Comparison of ENCODE assay signal across 9 cellular contexts in the genomic region with DNA sequence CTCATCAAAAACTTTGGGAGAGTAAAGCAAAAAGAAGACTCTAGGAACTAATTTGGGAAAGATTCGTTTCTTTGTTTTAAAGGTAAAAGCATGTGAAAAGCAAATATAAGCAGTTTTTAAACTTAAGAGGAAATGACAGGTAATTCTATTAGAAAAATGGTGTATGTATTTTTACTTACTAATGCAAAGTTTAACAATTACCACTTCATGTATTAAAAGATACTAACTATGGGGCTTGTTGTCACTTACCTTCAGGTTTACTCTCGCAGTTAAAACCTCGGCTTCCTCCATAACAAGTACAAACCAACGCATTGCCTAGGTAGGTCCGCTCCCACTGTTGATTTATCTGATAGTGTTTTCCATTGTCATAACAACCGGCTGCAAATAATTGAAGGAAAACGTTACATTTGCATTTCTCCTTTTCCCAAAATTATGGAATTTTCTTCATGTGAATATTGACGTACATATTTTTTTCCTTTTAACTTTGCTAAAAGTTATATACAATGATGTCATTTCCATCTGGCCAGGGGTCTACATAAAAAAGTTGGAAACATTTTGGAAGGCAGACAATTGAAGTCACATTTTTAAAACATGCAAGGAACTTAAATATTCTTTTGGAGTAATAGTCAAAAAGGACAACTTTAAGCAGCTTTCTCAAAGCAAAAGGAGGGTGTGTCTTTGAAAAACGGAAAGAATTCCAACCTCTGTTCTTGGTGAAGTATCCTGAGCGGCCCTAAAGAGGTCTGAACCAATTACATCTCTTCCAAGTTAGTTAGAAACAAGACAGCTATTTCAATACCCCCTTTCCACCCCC. TPM values are rescaled to one million over a fixed set of nuclear protein-coding genes. Genes with fewer than 3 reads are reported as not detected.
A peak's percentile ranks its signal among the peaks of the same experiment; 100 is the strongest.
DNase-seq lines count a peak whose midpoint lies in the region; ATAC-seq and TF ChIP-seq lines count a peak whose summit lies in the region.
"Had no signal": no experiment of that assay in that cellular context is flagged by ENCODE, and none has a peak within 500 bp of the region (broad histone marks: within the 10 kb centered on the region; RNA-seq: fewer than 3 reads in every experiment).

No MANE protein-coding gene starts in this region.

- H3K27ac ChIP-seq in IMR-90 (ENCODE audit: insufficient read depth, low read length) (peak overlapping the region; percentile 94), coronary artery (peak overlapping the region; percentile 92 to 95), muscle layer of duodenum (ENCODE audit: low read length) (peak overlapping the region; percentile 72), thyroid gland (peak overlapping the region in 1 of 3 donors; percentile 73)

- peak overlapping the region; percentile 78 for H3K18ac ChIP-seq in IMR-90 (ENCODE audit: low read depth, low read length)

- peaks cover 13% of the 10 kb centered on the region for H3K9me1 ChIP-seq in IMR-90 (ENCODE audit: insufficient read depth, low read length)

- peak overlapping the region; percentile 63 for H3K4me2 ChIP-seq in IMR-90 (ENCODE audit: low read depth, low read length)

- no peak overlapping the region for H2BK15ac ChIP-seq in IMR-90 (ENCODE audit: low read depth, low read length)

- WGBS in IMR-90 (ENCODE audit: extremely low coverage in 2 of 2, insufficient read length in 1 of 2), 2 experiments = no CpG with 5 or more reads among the region's 10 CpGs
- 54 to 69% methylated on average over 10 of the region's 10 CpGs for WGBS in thyroid gland, 2 donors

- dilution Hi-C loops in IMR-90 (cut with HindIII; ENCODE audit: low sequenced_read_pairs, unreplicated experiment) = no loop called here

- peaks cover 9% of the 10 kb centered on the region for H4K20me1 ChIP-seq in IMR-90 (ENCODE audit: insufficient read depth, low read length)

- in situ Hi-C loops in IMR-90 (cut with MboI; ENCODE audit: low sequenced_read_pairs) = loop anchor here (10.0 kb wide), 1 partner anchor 480 kb away; no protein-coding TSS in a partner anchor

- peak overlapping the region; percentile 16; the same call in 1 of the 2 replicates for H2AK5ac ChIP-seq in IMR-90 (ENCODE audit: low read depth, low read length)

- peak overlapping the region; percentile 76 for H3K4ac ChIP-seq in IMR-90 (ENCODE audit: low read depth, low read length)

- H2AFZ ChIP-seq in IMR-90 (replicated peaks; ENCODE audit: low read length, poor library complexity) = no peak overlapping the region

- intact Hi-C loops in IMR-90 (cut with micrococcal nuclease) (loop anchor here (5.0 kb wide), 1 partner anchor 348 kb away; no protein-coding TSS in a partner anchor), thyroid gland (cut with DNase I) (no loop called here)

- no peaks in the 10 kb centered on the region for H3K27me3 ChIP-seq in IMR-90 (ENCODE audit: control insufficient read depth, insufficient read depth, low read length)
- H3K27me3 ChIP-seq in muscle layer of duodenum (ENCODE audit: low read depth, low read length) = no peaks in the 10 kb centered on the region
- H3K27me3 ChIP-seq in thyroid gland = no peaks in the 10 kb centered on the region

- TF ChIP-seq POLR2A in IMR-90 (IDR thresholded peaks at IDR 0.05; ENCODE audit: low read depth, low read length) (peak; percentile 8; the same call in 1 of the 2 replicates), thyroid gland (IDR thresholded peaks at IDR 0.05) (no peak)

- H3K36me3 ChIP-seq in IMR-90 (ENCODE audit: control insufficient read depth, insufficient read depth, low read length) (peaks cover 27% of the 10 kb centered on the region), muscle layer of duodenum (ENCODE audit: control insufficient read depth in 1 of 2, insufficient read depth in 2 of 2, low read length in 2 of 2) (peaks cover 12 to 43% of the 10 kb centered on the region in 2 donors), thyroid gland (no peaks in the 10 kb centered on the region)

- peak overlapping the region; percentile 19; the same call in 1 of the 2 replicates for H4K91ac ChIP-seq in IMR-90 (ENCODE audit: insufficient read depth, low read depth, low read length)

- H3K14ac ChIP-seq in IMR-90 (replicated peaks; ENCODE audit: low read depth, low read length) = peak overlapping the region; percentile 97

- peak overlapping the region; percentile 72 to 90 for H4K8ac ChIP-seq in IMR-90 (ENCODE audit: low read depth in 2 of 2, low read length in 2 of 2)

- POLR2A ChIA-PET in AG04449 (lab: Yijun Ruan, JAX) = interaction anchor here (0.6 to 3.7 kb wide), 20 partner anchors 10 to 484 kb away, joined by 3 to 32 read pairs (median 4); no protein-coding TSS in a partner anchor
- POLR2A ChIA-PET in IMR-90 (lab: Charles Lee; ENCODE audit: unreplicated experiment) = interaction anchor here (0.6 to 0.8 kb wide), 3 partner anchors 164 to 352 kb away, joined by 3 read pairs; no protein-coding TSS in a partner anchor

- H3K9me3 ChIP-seq in IMR-90 (ENCODE audit: control insufficient read depth, insufficient read depth, low read length) = no peaks in the 10 kb centered on the region
- no peaks in the 10 kb centered on the region for H3K9me3 ChIP-seq in muscle layer of duodenum (ENCODE audit: control insufficient read depth in 1 of 2, low read length in 2 of 2)
- H3K9me3 ChIP-seq in thyroid gland = no peaks in the 10 kb centered on the region

- H4K5ac ChIP-seq in IMR-90 (ENCODE audit: low read depth, low read length) = peak overlapping the region; percentile 35; the same call in 1 of the 2 replicates

- peak overlapping the region; percentile 92 for H2BK5ac ChIP-seq in IMR-90 (ENCODE audit: low read depth, low read length, poor library complexity, severe bottlenecking)

- no peak overlapping the region for H2AK9ac ChIP-seq in IMR-90 (replicated peaks; ENCODE audit: low read depth, low read length, poor library complexity)

- ATAC-seq in IMR-90 (ENCODE audit: low read depth) = no peak

- no peak overlapping the region for H2BK20ac ChIP-seq in IMR-90 (ENCODE audit: low read depth, low read length)

- no peak for DNase-seq in AG04449 (ENCODE audit: low read depth, low spot score)
- no peak for DNase-seq in IMR-90
- DNase-seq in coronary artery (ENCODE audit: low spot score) = no peak
- no peak for DNase-seq in medulla oblongata (ENCODE audit: extremely low spot score)
- DNase-seq in thyroid gland = no peak
- no peak for DNase-seq in NCI-H2029 treated with DMSO at 0.1 percent for 48 hours (lab: John Stamatoyannopoulos, UW)
- no peak for DNase-seq in nucleus accumbens (lab: John Stamatoyannopoulos, UW)
- DNase-seq: NCI-H524 treated with DMSO at 0.1 percent for 48 hours had no signal

- H3K79me1 ChIP-seq in IMR-90 (ENCODE audit: low read depth in 1 of 2, low read length in 2 of 2) = peaks cover 17 to 42% of the 10 kb centered on the region in 2 experiments

- peak overlapping the region; percentile 91 for H3K4me3 ChIP-seq in AG04449 (ENCODE audit: low read depth, low read length)
- H3K4me3 ChIP-seq in IMR-90 (ENCODE audit: insufficient read depth, low read depth, low read length) = peak overlapping the region; percentile 65
- peak overlapping the region; percentile 75 for H3K4me3 ChIP-seq in coronary artery
- H3K4me3 ChIP-seq in muscle layer of duodenum (ENCODE audit: low read depth in 1 of 2, low read length in 2 of 2) = peak overlapping the region; percentile 83 to 88
- peak overlapping the region in 1 of 3 donors; percentile 38 for H3K4me3 ChIP-seq in thyroid gland (replicated peaks in 1 of 3)

- no peak for TF ChIP-seq RAD21 in IMR-90 (IDR thresholded peaks at IDR 0.05; ENCODE audit: low read length)

- H3K4me1 ChIP-seq in IMR-90 (ENCODE audit: control insufficient read depth, insufficient read depth, low read length) = peaks cover 8% of the 10 kb centered on the region
- peaks cover 0 to 4% of the 10 kb centered on the region in 2 donors for H3K4me1 ChIP-seq in muscle layer of duodenum (ENCODE audit: control insufficient read depth in 1 of 2, insufficient read depth in 2 of 2, low read length in 2 of 2)
- peaks cover 7% of the 10 kb centered on the region in 2 donors for H3K4me1 ChIP-seq in thyroid gland

- TF ChIP-seq CTCF in AG04449 (IDR thresholded peaks at IDR 0.05; ENCODE audit: insufficient read depth, low read length, missing control alignments) (no peak), IMR-90 (conservative IDR thresholded peaks at IDR 0.05; ENCODE audit: low read depth, low read length) (no peak), coronary artery (IDR thresholded peaks at IDR 0.05) (no peak), thyroid gland (IDR thresholded peaks at IDR 0.05) (no peak)

- H3K56ac ChIP-seq in IMR-90 (ENCODE audit: extremely low read depth, insufficient read depth, low read length) = peak overlapping the region; percentile 97

- H3K9ac ChIP-seq in IMR-90 (ENCODE audit: low read depth, low read length) = peak overlapping the region; percentile 99

- BruUV-seq in IMR-90 (replicated peaks; lab: Mats Ljungman, UMichigan) = TSS peak; percentile 52

- peak overlapping the region; percentile 83 for H3K23ac ChIP-seq in IMR-90 (ENCODE audit: low read depth, low read length)

- no peak overlapping the region; the same call in 1 of the 2 replicates for H2BK120ac ChIP-seq in IMR-90 (ENCODE audit: low read depth, low read length)

- CTCF ChIA-PET in AG04449 (lab: Yijun Ruan, JAX) (interaction anchor here (2.0 kb wide), 1 partner anchor 486 kb away, joined by 13 read pairs; no protein-coding TSS in a partner anchor), IMR-90 (lab: Yijun Ruan, JAX) (no interaction called here)

TF ChIP-seq in IMR-90, 13 proteins besides CTCF, POLR2A, EP300 and RAD21:
- TF ChIP-seq, protein P1, sequence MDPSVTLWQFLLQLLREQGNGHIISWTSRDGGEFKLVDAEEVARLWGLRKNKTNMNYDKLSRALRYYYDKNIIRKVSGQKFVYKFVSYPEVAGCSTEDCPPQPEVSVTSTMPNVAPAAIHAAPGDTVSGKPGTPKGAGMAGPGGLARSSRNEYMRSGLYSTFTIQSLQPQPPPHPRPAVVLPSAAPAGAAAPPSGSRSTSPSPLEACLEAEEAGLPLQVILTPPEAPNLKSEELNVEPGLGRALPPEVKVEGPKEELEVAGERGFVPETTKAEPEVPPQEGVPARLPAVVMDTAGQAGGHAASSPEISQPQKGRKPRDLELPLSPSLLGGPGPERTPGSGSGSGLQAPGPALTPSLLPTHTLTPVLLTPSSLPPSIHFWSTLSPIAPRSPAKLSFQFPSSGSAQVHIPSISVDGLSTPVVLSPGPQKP (IDR thresholded peaks at IDR 0.05; ENCODE audit: borderline replicate concordance, low read depth, low read length) = no peak
- TF ChIP-seq CHD1 (IDR thresholded peaks at IDR 0.05; ENCODE audit: low read depth, low read length) = 0 out of 2 replicates have a peak, but pooled peaks have one; percentile 65
TF ChIP-seq in IMR-90: peak in this region for 1.

RNA-seq across cellular contexts. Expression of a gene that starts 1.2 kb away (rescaled TPM):
- total RNA-seq in IMR-90 (2012; rRNA removed) (7,693 and 8,243 TPM in 2 replicates), thyroid gland (100 to 1,000 TPM in 2 of 4 donors, 10 to 100 TPM in 2; 89.1 to 312 (median 156) TPM)
- polyA plus RNA-seq in IMR-90 (2012; rRNA removed) = 11,046 and 13,004 TPM in 2 replicates
- 4,918 and 6,925 TPM in 2 replicates for polyA plus RNA-seq in IMR-90 (2012; cell fraction: cytosol; rRNA removed)
- polyA plus RNA-seq in IMR-90 (2012; cell fraction: nucleus; rRNA removed; ENCODE audit: low replicate concordance) = 23,704 and 31,508 TPM in 2 replicates

Comparison
In these comparisons a context has a peak if more than half of its experiments do, and no peak if none do; other contexts are left out.
1. RNA of a gene that starts 1.2 kb away (total RNA-seq): 7,693 to 8,243 TPM in IMR-90; 89.1 to 312 TPM in thyroid gland; every median in the first group is over 10 times any median in the second.